ENCODE assay signal across 20 cellular contexts in the genomic region with DNA sequence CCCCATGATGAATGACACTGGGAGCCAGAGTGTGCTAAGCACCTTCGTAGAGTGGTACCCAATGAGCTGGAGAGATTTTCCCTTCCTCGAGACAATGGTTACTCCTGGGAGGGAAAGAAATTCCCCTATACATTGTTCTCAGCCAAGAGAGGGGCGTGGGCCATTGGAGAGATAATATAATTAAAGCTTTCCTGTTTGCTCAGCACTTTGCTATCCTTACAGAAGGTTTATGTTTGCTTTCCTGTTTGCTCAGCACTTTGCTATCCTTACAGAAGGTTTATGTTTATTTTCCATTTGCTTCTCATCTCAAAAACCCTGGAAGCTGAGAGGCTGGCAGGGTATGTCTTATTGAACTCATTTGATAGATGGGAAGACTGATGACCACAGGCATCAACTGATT.
DNase-seq lines count a peak whose midpoint lies in the region; ATAC-seq, FAIRE-seq and TF ChIP-seq lines count a peak whose summit lies in the region.
"Had no signal": no experiment of that assay in that cellular context is flagged by ENCODE, and none has a peak within 500 bp of the region (broad histone marks: within the 10 kb centered on the region; RNA-seq: fewer than 3 reads in every experiment).

No MANE protein-coding gene starts in this region.

- H3K4me1 ChIP-seq in K562 (replicated peaks in 1 of 2; ENCODE audit: control insufficient read depth in 2 of 2, insufficient read depth in 2 of 2, low read length in 2 of 2), result no peaks in the 10 kb centered on the region

- no peak for TF ChIP-seq POLR2A in K562 (conservative IDR thresholded peaks at IDR 0.05)

- intact Hi-C loops in K562 (cut with micrococcal nuclease), result no loop called here
- intact Hi-C loops in activated CD4-positive, alpha-beta memory T cell treated with anti-CD3 and anti-CD28 coated beads for 36 hours (cut with micrococcal nuclease), result no loop called here

- H3K27ac ChIP-seq in K562 (ENCODE audit: extremely low read depth, low read depth, low read length), result no peak overlapping the region

- ATAC-seq in K562 (no peak), HG03432 (IDR thresholded peaks at IDR 0.05; ENCODE audit: unreplicated experiment) (no peak)
- ATAC-seq in activated naive CD8-positive, alpha-beta T cell treated with anti-CD3 and anti-CD28 coated beads, Interleukin-2, amount 50 U/mL, for 24 hours, result no peak
- ATAC-seq: GM12878, HCT116, SK-N-SH treated with all-trans-retinoic acid at 6 μM for 48 hours, T-cell had no signal

- DNase-seq in DMS53 (lab: John Stamatoyannopoulos, UW) (peak; percentile 65), NCI-H1092 treated with DMSO at 0.1 percent for 48 hours (lab: John Stamatoyannopoulos, UW) (peak; percentile 34), NCI-H2227 (lab: John Stamatoyannopoulos, UW; ENCODE audit: unreplicated experiment) (peak; percentile 65), K562 (ENCODE audit: extremely low read depth in 1 of 4, low spot score in 3 of 4) (no peak)
- DNase-seq in activated naive CD8-positive, alpha-beta T cell treated with anti-CD3 and anti-CD28 coated beads, Interleukin-2, amount 50 U/mL, for 24 hours, result no peak
- DNase-seq in activated CD4-positive, alpha-beta memory T cell treated with anti-CD3 and anti-CD28 coated beads for 36 hours, result no peak
- DNase-seq: EL, KBM-7, NCI-H1436 treated with DMSO at 0.1 percent for 48 hours, NCI-H2029, NCI-H226, NCI-H526, SHP77 treated with DMSO at 0.1 percent for 48 hours, T-cell, T-helper 9 cell had no signal

- TF ChIP-seq EP300 in K562 (IDR thresholded peaks at IDR 0.05; ENCODE audit: low read length), result no peak

- H3K9ac ChIP-seq in K562 (ENCODE audit: insufficient read depth in 1 of 2, low read depth in 2 of 2, low read length in 2 of 2), result no peak overlapping the region

- no peak overlapping the region for H3K4me2 ChIP-seq in K562 (ENCODE audit: insufficient read depth, low read length)

- H3K27me3 ChIP-seq in K562 (ENCODE audit: control insufficient read depth in 2 of 2, insufficient read depth in 2 of 2, low read length in 2 of 2), result peaks cover 6 to 41% of the 10 kb centered on the region in 2 experiments; a peak in 3 of 5 replicates

- no TSS peak for BruUV-seq in K562 (replicated peaks; lab: Mats Ljungman, UMichigan)

- peaks cover 31% of the 10 kb centered on the region for H3K27me3 Mint-ChIP-seq in activated naive CD8-positive, alpha-beta T cell treated with anti-CD3 and anti-CD28 coated beads, Interleukin-2, amount 50 U/mL, for 24 hours
- peaks cover 29% of the 10 kb centered on the region for H3K27me3 Mint-ChIP-seq in activated CD4-positive, alpha-beta memory T cell treated with anti-CD3 and anti-CD28 coated beads for 36 hours

- in situ Hi-C loops in K562 (cut with MboI), result no loop called here

- TF ChIP-seq RAD21 in K562 (CRISPR knock-in tag; conservative IDR thresholded peaks at IDR 0.05 in 1 of 2, IDR thresholded peaks at IDR 0.05 in 1 of 2), result no peak

- no peak overlapping the region for H3K27ac Mint-ChIP-seq in activated naive CD8-positive, alpha-beta T cell treated with anti-CD3 and anti-CD28 coated beads, Interleukin-2, amount 50 U/mL, for 24 hours
- H3K27ac Mint-ChIP-seq in activated CD4-positive, alpha-beta memory T cell treated with anti-CD3 and anti-CD28 coated beads for 36 hours, result no peak overlapping the region
- H3K27ac Mint-ChIP-seq: T-cell had no signal

- H3K4me1 Mint-ChIP-seq in activated naive CD8-positive, alpha-beta T cell treated with anti-CD3 and anti-CD28 coated beads, Interleukin-2, amount 50 U/mL, for 24 hours, result no peaks in the 10 kb centered on the region
- no peaks in the 10 kb centered on the region for H3K4me1 Mint-ChIP-seq in activated CD4-positive, alpha-beta memory T cell treated with anti-CD3 and anti-CD28 coated beads for 36 hours (ENCODE audit: low read depth)
- H3K4me1 Mint-ChIP-seq: CD14-positive monocyte, T-cell had no signal

- no peak for FAIRE-seq in K562 (lab: Jason Lieb, UNC)
- FAIRE-seq: GM12878 had no signal

- peaks cover 3% of the 10 kb centered on the region for H4K20me1 ChIP-seq in K562 (replicated peaks; ENCODE audit: control insufficient read depth, insufficient read depth, low read length)

- no peaks in the 10 kb centered on the region for H3K9me1 ChIP-seq in K562 (ENCODE audit: control insufficient read depth, insufficient read depth, low read length)

- H3K9me3 Mint-ChIP-seq in activated naive CD8-positive, alpha-beta T cell treated with anti-CD3 and anti-CD28 coated beads, Interleukin-2, amount 50 U/mL, for 24 hours, result no peaks in the 10 kb centered on the region
- no peaks in the 10 kb centered on the region for H3K9me3 Mint-ChIP-seq in activated CD4-positive, alpha-beta memory T cell treated with anti-CD3 and anti-CD28 coated beads for 36 hours
- H3K9me3 Mint-ChIP-seq: T-cell had no signal

- no peak overlapping the region for H2AFZ ChIP-seq in K562 (ENCODE audit: low read depth, low read length)

- 0% methylated on average over 3 of the region's 3 CpGs for WGBS in K562 (ENCODE audit: insufficient coverage, low coverage, missing lambda C conversion rate)

- H3K79me2 ChIP-seq in K562 (ENCODE audit: control insufficient read depth, insufficient read depth, low read length), result no peaks in the 10 kb centered on the region

- H3K4me3 ChIP-seq in K562, result no peak overlapping the region
- H3K4me3 ChIP-seq: GM12878 had no signal

- H3K9me3 ChIP-seq in K562 (replicated peaks; ENCODE audit: control insufficient read depth, insufficient read depth, low read depth, low read length), result no peaks in the 10 kb centered on the region

- no peaks in the 10 kb centered on the region for H3K36me3 Mint-ChIP-seq in activated naive CD8-positive, alpha-beta T cell treated with anti-CD3 and anti-CD28 coated beads, Interleukin-2, amount 50 U/mL, for 24 hours (ENCODE audit: low read depth)
- no peaks in the 10 kb centered on the region for H3K36me3 Mint-ChIP-seq in activated CD4-positive, alpha-beta memory T cell treated with anti-CD3 and anti-CD28 coated beads for 36 hours
- H3K36me3 Mint-ChIP-seq: CD14-positive monocyte, T-cell had no signal

- H3K36me3 ChIP-seq in K562 (ENCODE audit: control insufficient read depth, insufficient read depth, low read length), result no peaks in the 10 kb centered on the region

- no peak for TF ChIP-seq CTCF in K562 (IDR thresholded peaks at IDR 0.05 in 2 of 3, conservative IDR thresholded peaks at IDR 0.05 in 1 of 3; ENCODE audit: insufficient read depth in 2 of 3, low read depth in 1 of 3, low read length in 3 of 3)

- no peak overlapping the region for H3K4me3 Mint-ChIP-seq in activated naive CD8-positive, alpha-beta T cell treated with anti-CD3 and anti-CD28 coated beads, Interleukin-2, amount 50 U/mL, for 24 hours
- no peak overlapping the region for H3K4me3 Mint-ChIP-seq in activated CD4-positive, alpha-beta memory T cell treated with anti-CD3 and anti-CD28 coated beads for 36 hours
- H3K4me3 Mint-ChIP-seq: CD14-positive monocyte, T-cell had no signal

- CTCF ChIA-PET in K562 (lab: Yijun Ruan, JAX; ENCODE audit: low intra/inter-chr PET ratio), result no interaction called here
- CTCF ChIA-PET in activated CD4-positive, alpha-beta memory T cell treated with anti-CD3 and anti-CD28 coated beads for 36 hours (lab: Charles Lee), result no interaction called here

- POLR2A ChIA-PET in K562 (lab: Yijun Ruan, JAX), result interaction anchor here (0.6 kb wide), 1 partner anchor 486 kb away, joined by 3 read pairs; no protein-coding TSS in a partner anchor
- POLR2A ChIA-PET in activated CD4-positive, alpha-beta memory T cell treated with anti-CD3 and anti-CD28 coated beads for 36 hours (lab: Charles Lee), result no interaction called here

TF ChIP-seq in K562, 482 proteins besides CTCF, POLR2A, EP300 and RAD21 (continues in another document):
- TF ChIP-seq SIN3B (IDR thresholded peaks at IDR 0.05; ENCODE audit: low read depth) (no peak), ELF1 (tag; IDR thresholded peaks at IDR 0.05) (no peak), MAFF (IDR thresholded peaks at IDR 0.05; ENCODE audit: low read length) (0 out of 2 replicates have a peak, but pooled peaks have one; percentile 6), MXD1 (CRISPR knock-in tag; IDR thresholded peaks at IDR 0.05; ENCODE audit: borderline replicate concordance, poor library complexity, severe bottlenecking) (no peak), CTBP1 (IDR thresholded peaks at IDR 0.05; ENCODE audit: borderline replicate concordance) (no peak), ARID1B (IDR thresholded peaks at IDR 0.05) (no peak), ZNF644 (tag; IDR thresholded peaks at IDR 0.05; ENCODE audit: low read depth) (no peak), STAG1 (CRISPR knock-in tag; IDR thresholded peaks at IDR 0.05; ENCODE audit: borderline replicate concordance) (no peak), PHF21A (IDR thresholded peaks at IDR 0.05; ENCODE audit: borderline replicate concordance, low read depth) (no peak), SIRT6 (IDR thresholded peaks at IDR 0.05; ENCODE audit: low read depth, low read length) (no peak), C11orf30 (IDR thresholded peaks at IDR 0.05; ENCODE audit: low read depth) (peak; percentile 7; the same call in 1 of the 2 replicates), PHB2 (IDR thresholded peaks at IDR 0.05; ENCODE audit: low read depth) (no peak), HOXB6 (CRISPR knock-in tag; IDR thresholded peaks at IDR 0.05; ENCODE audit: borderline replicate concordance) (no peak), L3MBTL2 (IDR thresholded peaks at IDR 0.05) (no peak), SAFB2 (IDR thresholded peaks at IDR 0.05; ENCODE audit: borderline replicate concordance, low read depth, low read length, severe bottlenecking) (no peak), ZBTB7A (IDR thresholded peaks at IDR 0.05; ENCODE audit: borderline replicate concordance, control insufficient read depth, low read depth, low read length) (no peak), ZNF316 (IDR thresholded peaks at IDR 0.05) (0 out of 2 replicates have a peak, but pooled peaks have one; percentile 34)
- TF ChIP-seq, protein P1, sequence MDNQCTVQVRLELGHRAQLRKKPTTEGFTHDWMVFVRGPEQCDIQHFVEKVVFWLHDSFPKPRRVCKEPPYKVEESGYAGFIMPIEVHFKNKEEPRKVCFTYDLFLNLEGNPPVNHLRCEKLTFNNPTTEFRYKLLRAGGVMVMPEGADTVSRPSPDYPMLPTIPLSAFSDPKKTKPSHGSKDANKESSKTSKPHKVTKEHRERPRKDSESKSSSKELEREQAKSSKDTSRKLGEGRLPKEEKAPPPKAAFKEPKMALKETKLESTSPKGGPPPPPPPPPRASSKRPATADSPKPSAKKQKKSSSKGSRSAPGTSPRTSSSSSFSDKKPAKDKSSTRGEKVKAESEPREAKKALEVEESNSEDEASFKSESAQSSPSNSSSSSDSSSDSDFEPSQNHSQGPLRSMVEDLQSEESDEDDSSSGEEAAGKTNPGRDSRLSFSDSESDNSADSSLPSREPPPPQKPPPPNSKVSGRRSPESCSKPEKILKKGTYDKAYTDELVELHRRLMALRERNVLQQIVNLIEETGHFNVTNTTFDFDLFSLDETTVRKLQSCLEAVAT (IDR thresholded peaks at IDR 0.05), result no peak

Comparison
In these comparisons a context has a peak if more than half of its experiments do, and no peak if none do; other contexts are left out.
1. DNase-seq: peak in DMS53 (single experiment), NCI-H1092 treated with DMSO at 0.1 percent for 48 hours (single experiment) and NCI-H2227 (single experiment); none in K562 (0 of 4), activated naive CD8-positive, alpha-beta T cell treated with anti-CD3 and anti-CD28 coated beads, Interleukin-2, amount 50 U/mL, for 24 hours (single experiment) and activated CD4-positive, alpha-beta memory T cell treated with anti-CD3 and anti-CD28 coated beads for 36 hours (single experiment).